In genomic region chr16:3713587-3714242, GRCh38 we compare ENCODE assay signal across 23 cellular contexts. TPM values are rescaled to one million over a fixed set of nuclear protein-coding genes. Genes with fewer than 3 reads are reported as not detected.
A peak's percentile ranks its signal among the peaks of the same experiment; 100 is the strongest.
DNase-seq lines count a peak whose midpoint lies in the region; ATAC-seq, FAIRE-seq and TF ChIP-seq lines count a peak whose summit lies in the region.
"Had no signal": no experiment of that assay in that cellular context is flagged by ENCODE, and none has a peak within 500 bp of the region (broad histone marks: within the 10 kb centered on the region; RNA-seq: fewer than 3 reads in every experiment).

No MANE protein-coding gene starts in this region.

- H3K27ac ChIP-seq in GM12878 (ENCODE audit: control insufficient read depth, insufficient read depth), result no peak overlapping the region
- H3K27ac ChIP-seq: adrenal gland, parathyroid adenoma had no signal

- no peaks in the 10 kb centered on the region for H3K9me3 ChIP-seq in GM12878 (replicated peaks; ENCODE audit: control insufficient read depth, insufficient read depth, low read length)
- H3K9me3 ChIP-seq: adrenal gland, upper lobe of left lung had no signal

- H3K9ac ChIP-seq in GM12878 (ENCODE audit: control insufficient read depth, insufficient read depth, low read length), result no peak overlapping the region
- H3K9ac ChIP-seq: parathyroid adenoma had no signal

- peaks cover 3 to 4% of the 10 kb centered on the region in 2 experiments; a peak in 2 of 4 replicates for H3K36me3 ChIP-seq in GM12878 (ENCODE audit: control insufficient read depth in 2 of 2, insufficient read depth in 2 of 2, low read length in 1 of 2)
- H3K36me3 ChIP-seq: adrenal gland had no signal

- H3K79me2 ChIP-seq in GM12878 (ENCODE audit: control insufficient read depth, insufficient read depth, low read length), result peaks cover 53% of the 10 kb centered on the region

- H2AFZ ChIP-seq in GM12878 (ENCODE audit: control insufficient read depth, low read depth, low read length), result no peak overlapping the region
- H2AFZ ChIP-seq: parathyroid adenoma had no signal

- H3K36me3 Mint-ChIP-seq in stimulated activated naive CD8-positive, alpha-beta T cell treated with anti-CD3 and anti-CD28 coated beads, Interleukin-15, Interleukin-2, amounts not matched to agents 100 ng/mL and 50 ng/mL, for 24 hours (ENCODE audit: low read depth), result peaks cover 54% of the 10 kb centered on the region
- peaks cover 6% of the 10 kb centered on the region for H3K36me3 Mint-ChIP-seq in mesothelial cell of epicardium

- H3K4me1 ChIP-seq in GM12878 (ENCODE audit: control insufficient read depth, insufficient read depth, low read length), result peaks cover 3% of the 10 kb centered on the region

- H4K20me1 ChIP-seq in GM12878 (ENCODE audit: control insufficient read depth, insufficient read depth), result no peaks in the 10 kb centered on the region; the same call in 1 of the 2 replicates

- RAD21 ChIA-PET in GM12878 (lab: Charles Lee; ENCODE audit: unreplicated experiment), result no interaction called here

- no peak for TF ChIP-seq EP300 in GM12878 (IDR thresholded peaks at IDR 0.05; ENCODE audit: borderline replicate concordance in 1 of 2, control insufficient read depth in 1 of 2, low read depth in 2 of 2, low read length in 2 of 2)

- no peak for TF ChIP-seq RAD21 in GM12878 (IDR thresholded peaks at IDR 0.05; ENCODE audit: insufficient read depth, low read depth, low read length)

- in situ Hi-C loops in GM12878 (cut with MboI), result no loop called here

- no peak for FAIRE-seq in GM12878 (lab: Jason Lieb, UNC)
- FAIRE-seq: small intestine, TTC549 had no signal

- no peaks in the 10 kb centered on the region for H3K9me3 Mint-ChIP-seq in stimulated activated naive CD8-positive, alpha-beta T cell treated with anti-CD3 and anti-CD28 coated beads, Interleukin-15, Interleukin-2, amounts not matched to agents 100 ng/mL and 50 ng/mL, for 24 hours
- H3K9me3 Mint-ChIP-seq in mesothelial cell of epicardium, result no peaks in the 10 kb centered on the region
- H3K9me3 Mint-ChIP-seq: CD8-positive, alpha-beta memory T cell; naive thymus-derived CD4-positive, alpha-beta T cell had no signal

- SMC1A ChIA-PET in GM12878 (lab: Charles Lee; ENCODE audit: uncharacterized antibody, unreplicated experiment), result no interaction called here

- H3K27ac Mint-ChIP-seq in stimulated activated naive CD8-positive, alpha-beta T cell treated with anti-CD3 and anti-CD28 coated beads, Interleukin-15, Interleukin-2, amounts not matched to agents 100 ng/mL and 50 ng/mL, for 24 hours, result no peak overlapping the region
- peak overlapping the region; percentile 23 for H3K27ac Mint-ChIP-seq in mesothelial cell of epicardium

- BruUV-seq in GM12878 (replicated peaks; lab: Mats Ljungman, UMichigan), result TSS peak; percentile 32

- peak overlapping the region; percentile 7 for H3K4me3 Mint-ChIP-seq in stimulated activated naive CD8-positive, alpha-beta T cell treated with anti-CD3 and anti-CD28 coated beads, Interleukin-15, Interleukin-2, amounts not matched to agents 100 ng/mL and 50 ng/mL, for 24 hours
- H3K4me3 Mint-ChIP-seq in mesothelial cell of epicardium, result no peak overlapping the region

- no peak for DNase-seq in stimulated activated naive CD8-positive, alpha-beta T cell treated with anti-CD3 and anti-CD28 coated beads, Interleukin-15, Interleukin-2, amounts not matched to agents 100 U/mL and 50 U/mL, for 24 hours
- DNase-seq in GM12878 (ENCODE audit: low read depth, low spot score) (no peak), mesothelial cell of epicardium (ENCODE audit: low spot score in 2 of 2, unreplicated experiment in 2 of 2) (no peak), NCI-H446 (lab: John Stamatoyannopoulos, UW) (no peak), NCI-H345 (lab: John Stamatoyannopoulos, UW) (no peak), NCI-H748 treated with DMSO at 0.1 percent for 48 hours (lab: John Stamatoyannopoulos, UW) (no peak)
- DNase-seq: activated CD4-positive, alpha-beta T cell treated with anti-CD3 and anti-CD28 coated beads for 4 hours; activated CD8-positive, alpha-beta memory T cell treated with anti-CD3 and anti-CD28 coated beads, Interleukin-2, amount 50 U/mL, for 48 hours; activated effector memory CD4-positive, alpha-beta T cell treated with Interleukin-2 at 50 U/mL for 16 hours; adrenal gland; caudate nucleus; CD8-positive, alpha-beta memory T cell; foreskin melanocyte; naive thymus-derived CD4-positive, alpha-beta T cell; NCI-H2107; NCI-H526; small intestine; stimulated activated CD4-positive, alpha-beta T cell treated with anti-CD3 and anti-CD28 coated beads, Interleukin-2, amount 100 ng/mL, for 48 hours; upper lobe of left lung had no signal

- CTCF ChIA-PET in GM12878 (lab: Yijun Ruan, JAX), result interaction anchor here (0.9 kb wide), 1 partner anchor 13 kb away, joined by 3 read pairs; no protein-coding TSS in a partner anchor

- H3K4me1 Mint-ChIP-seq in stimulated activated naive CD8-positive, alpha-beta T cell treated with anti-CD3 and anti-CD28 coated beads, Interleukin-15, Interleukin-2, amounts not matched to agents 100 ng/mL and 50 ng/mL, for 24 hours (ENCODE audit: low read depth), result peaks cover 48% of the 10 kb centered on the region
- H3K4me1 Mint-ChIP-seq in mesothelial cell of epicardium, result peaks cover 18% of the 10 kb centered on the region

- POLR2A ChIA-PET in GM12878 (lab: Charles Lee), result interaction anchor here (0.6 to 0.9 kb wide), 3 partner anchors 13 to 138 kb away, joined by 3 to 5 read pairs (median 4); no protein-coding TSS in a partner anchor

- peak overlapping the region; percentile 20; the same call in 1 of the 2 replicates for H3K4me2 ChIP-seq in GM12878 (ENCODE audit: control insufficient read depth, insufficient read depth)

- H3K27me3 Mint-ChIP-seq in stimulated activated naive CD8-positive, alpha-beta T cell treated with anti-CD3 and anti-CD28 coated beads, Interleukin-15, Interleukin-2, amounts not matched to agents 100 ng/mL and 50 ng/mL, for 24 hours, result no peaks in the 10 kb centered on the region
- H3K27me3 Mint-ChIP-seq in mesothelial cell of epicardium (ENCODE audit: low read depth), result no peaks in the 10 kb centered on the region
- H3K27me3 Mint-ChIP-seq: CD8-positive, alpha-beta memory T cell; naive thymus-derived CD4-positive, alpha-beta T cell had no signal

- 89% methylated on average over 15 of the region's 15 CpGs for WGBS in GM12878 (ENCODE audit: insufficient coverage, insufficient replicate concordance, low lambda C conversion rate, missing lambda C conversion rate)

- no peak for TF ChIP-seq POLR2A in GM12878 (IDR thresholded peaks at IDR 0.05; ENCODE audit: low read depth, low read length)

- no peak overlapping the region for H3K4me3 ChIP-seq in GM12878
- H3K4me3 ChIP-seq: adrenal gland, upper lobe of left lung had no signal

- H3K27me3 ChIP-seq in GM12878 (replicated peaks in 1 of 2; ENCODE audit: control insufficient read depth in 2 of 2, insufficient read depth in 2 of 2, low read length in 1 of 2), result no peaks in the 10 kb centered on the region
- H3K27me3 ChIP-seq: adrenal gland, upper lobe of left lung had no signal

- intact Hi-C loops in GM12878 (cut with micrococcal nuclease; ENCODE audit: unreplicated experiment), result no loop called here

- TF ChIP-seq CTCF in GM12878 (IDR thresholded peaks at IDR 0.05 in 2 of 3, conservative IDR thresholded peaks at IDR 0.05 in 1 of 3; ENCODE audit: control insufficient read depth in 2 of 3, extremely low read depth in 1 of 3, insufficient read depth in 1 of 3, low read depth in 3 of 3, low read length in 3 of 3) (no peak), mesothelial cell of epicardium (IDR thresholded peaks at IDR 0.05; ENCODE audit: unreplicated experiment) (no peak)

- no peak for ATAC-seq in stimulated activated naive CD8-positive, alpha-beta T cell treated with anti-CD3 and anti-CD28 coated beads, Interleukin-15, Interleukin-2, amounts not matched to agents 100 U/mL and 50 U/mL, for 24 hours
- ATAC-seq in GM12878 (no peak), GM21528 (IDR thresholded peaks at IDR 0.05; ENCODE audit: low FRiP score, unreplicated experiment) (no peak)
- ATAC-seq: naive thymus-derived CD4-positive, alpha-beta T cell had no signal

RNA-seq across cellular contexts. Expression of gene TRAP1, which starts 3.6 kb away (rescaled TPM):
- 133 and 136 TPM in 2 replicates for total RNA-seq in GM12878 (2013; cell fraction: nucleolus; rRNA removed)
- 308 and 442 TPM in 2 replicates for total RNA-seq in GM12878 (2014; rRNA removed)
- total RNA-seq in GM12878 (2014; rRNA removed; fragmentation: Illumina TruSeq; extraction: Trizol), result 102 and 111 TPM in 2 replicates
- total RNA-seq in GM12878 (2021), result 287 and 303 TPM in 2 replicates
- 68.0 TPM for polyA plus RNA-seq in GM12878 (2011; ENCODE audit: low read depth)
- polyA plus RNA-seq in GM12878 (2011; rRNA removed), result 106 and 262 TPM in 2 replicates
- polyA plus RNA-seq in GM12878 (2011; cell fraction: cytosol; rRNA removed), result 226 and 259 TPM in 2 replicates
- 396 and 407 TPM in 2 replicates for polyA plus RNA-seq in GM12878 (2011; cell fraction: nucleus; rRNA removed)
- polyA plus RNA-seq in GM12878 (2012), result 133 and 169 TPM in 2 replicates
- 112 and 214 TPM in 2 replicates for polyA plus RNA-seq in GM12878 (2014; fragmentation: Illumina TruSeq; extraction: Trizol)
- polyA plus RNA-seq in GM12878 (2014; fragmentation: Nextera tagmentation; extraction: Ambion mirVana), result 10 to 100 TPM; 16.3 to 60.3 TPM
- 238 and 391 TPM in 2 replicates for polyA plus RNA-seq in GM12878 (2014; rRNA removed)
- 100 to 1,000 TPM; 243 to 265 TPM for polyA plus RNA-seq in GM12878 (2016; fragmentation: Nextera tagmentation; extraction: Ambion mirVana)
- 273 and 287 TPM in 2 replicates for polyA minus RNA-seq in GM12878 (2011; rRNA and poly(A)+ RNA removed)
- 68.3 and 93.6 TPM in 2 replicates for polyA minus RNA-seq in GM12878 (2011; cell fraction: cytosol; rRNA and poly(A)+ RNA removed)
- polyA minus RNA-seq in GM12878 (2011; cell fraction: nucleus; rRNA and poly(A)+ RNA removed), result 79.7 and 130 TPM in 2 replicates
- total RNA-seq in mesothelial cell of epicardium, result 141 to 149 TPM (median 142 TPM) in 3 replicates

RNA-seq across cellular contexts. Expression of gene DNASE1, which starts 59.2 kb away (rescaled TPM):
- 67.9 and 71.9 TPM in 2 replicates for total RNA-seq in GM12878 (2013; cell fraction: nucleolus; rRNA removed)
- total RNA-seq in GM12878 (2014; rRNA removed) (9.4 and 9.9 TPM in 2 replicates), GM12878 (2014; rRNA removed; fragmentation: Illumina TruSeq; extraction: Trizol) (4.8 and 7.0 TPM in 2 replicates), GM12878 (2021) (7.9 and 8.3 TPM in 2 replicates), mesothelial cell of epicardium (43.4 to 48.7 TPM (median 46.0 TPM) in 3 replicates)
- polyA plus RNA-seq in GM12878 (2011; ENCODE audit: low read depth), result 4.2 TPM
- polyA plus RNA-seq in GM12878 (2011; rRNA removed) (6.3 and 8.7 TPM in 2 replicates), GM12878 (2014; fragmentation: Illumina TruSeq; extraction: Trizol) (4.6 and 7.3 TPM in 2 replicates), GM12878 (2014; fragmentation: Nextera tagmentation; extraction: Ambion mirVana) (1 to 10 TPM in 1 of 2 experiments, under 1 TPM in 1; 0.23 to 1.7 TPM), GM12878 (2014; rRNA removed) (12.0 and 15.1 TPM in 2 replicates), GM12878 (2016; fragmentation: Nextera tagmentation; extraction: Ambion mirVana) (1 to 10 TPM; 7.6 to 9.2 TPM)
- 8.8 and 11.9 TPM in 2 replicates for polyA plus RNA-seq in GM12878 (2011; cell fraction: cytosol; rRNA removed)
- polyA plus RNA-seq in GM12878 (2011; cell fraction: nucleus; rRNA removed), result 33.3 and 41.6 TPM in 2 replicates
- 6.4 and 10.5 TPM in 2 replicates for polyA plus RNA-seq in GM12878 (2012)
- polyA minus RNA-seq in GM12878 (2011; rRNA and poly(A)+ RNA removed), result 10.2 and 21.3 TPM in 2 replicates
- polyA minus RNA-seq in GM12878 (2011; cell fraction: cytosol; rRNA and poly(A)+ RNA removed), result 4.1 and 4.9 TPM in 2 replicates
- 11.5 and 18.0 TPM in 2 replicates for polyA minus RNA-seq in GM12878 (2011; cell fraction: nucleus; rRNA and poly(A)+ RNA removed)
